1 cellular context compared by ENCODE assay signal in genomic region chr20:10711903-10712373, GRCh38.
TF ChIP-seq lines count a peak whose summit lies in the region.

No MANE protein-coding gene starts in this region.

TF ChIP-seq in HepG2, 621 proteins besides CTCF, POLR2A, EP300 and RAD21 (continued from another document and continues in another):
- TF ChIP-seq ZNF512 (CRISPR knock-in tag; IDR thresholded peaks at IDR 0.05) (no peak), JDP2 (CRISPR knock-in tag; IDR thresholded peaks at IDR 0.05; ENCODE audit: borderline replicate concordance) (no peak), NFKBIZ (CRISPR knock-in tag; IDR thresholded peaks at IDR 0.05) (no peak), GATAD1 (CRISPR knock-in tag; IDR thresholded peaks at IDR 0.05) (no peak), ZNF605 (CRISPR knock-in tag; IDR thresholded peaks at IDR 0.05) (no peak), ZNF562 (CRISPR knock-in tag; IDR thresholded peaks at IDR 0.05; ENCODE audit: borderline replicate concordance) (no peak), SMAD1 (CRISPR knock-in tag; IDR thresholded peaks at IDR 0.05; ENCODE audit: borderline replicate concordance, low read depth) (no peak), ZNF670 (CRISPR knock-in tag; IDR thresholded peaks at IDR 0.05; ENCODE audit: borderline replicate concordance) (no peak), RFXANK (CRISPR knock-in tag; IDR thresholded peaks at IDR 0.05) (no peak), ZNF652 (CRISPR knock-in tag; IDR thresholded peaks at IDR 0.05; ENCODE audit: borderline replicate concordance, low read depth) (no peak), FIP1L1 (IDR thresholded peaks at IDR 0.05; ENCODE audit: borderline replicate concordance, insufficient read depth, low read depth, low read length) (no peak), ZSCAN25 (CRISPR knock-in tag; IDR thresholded peaks at IDR 0.05) (no peak), ZNF253 (CRISPR knock-in tag; IDR thresholded peaks at IDR 0.05; ENCODE audit: borderline replicate concordance) (no peak), RERE (CRISPR knock-in tag; IDR thresholded peaks at IDR 0.05; ENCODE audit: low read depth) (peak; percentile 26; the same call in 1 of the 2 replicates), GPBP1L1 (CRISPR knock-in tag; IDR thresholded peaks at IDR 0.05) (no peak), ZNF674 (CRISPR knock-in tag; IDR thresholded peaks at IDR 0.05; ENCODE audit: low read depth) (no peak), CBFB (CRISPR knock-in tag; IDR thresholded peaks at IDR 0.05) (no peak), KMT2B (CRISPR knock-in tag; IDR thresholded peaks at IDR 0.05) (0 out of 2 replicates have a peak, but pooled peaks have one; percentile 45), ZNF879 (CRISPR knock-in tag; IDR thresholded peaks at IDR 0.05) (no peak), GMEB1 (CRISPR knock-in tag; IDR thresholded peaks at IDR 0.05; ENCODE audit: borderline replicate concordance) (peak; percentile 29; the same call in 1 of the 2 replicates), LBX2 (CRISPR knock-in tag; IDR thresholded peaks at IDR 0.05; ENCODE audit: borderline replicate concordance) (no peak), ZNF614 (CRISPR knock-in tag; IDR thresholded peaks at IDR 0.05; ENCODE audit: borderline replicate concordance) (0 out of 2 replicates have a peak, but pooled peaks have one; percentile 23), ZNF205 (CRISPR knock-in tag; IDR thresholded peaks at IDR 0.05) (no peak; the same call in 1 of the 2 replicates), SOX13 (IDR thresholded peaks at IDR 0.05) (peak; percentile 79; the same call in 1 of the 2 replicates), SOX13 (CRISPR knock-in tag; conservative IDR thresholded peaks at IDR 0.05 in 1 of 2, IDR thresholded peaks at IDR 0.05 in 1 of 2) (peak in 1 of 2 experiments; percentile 98; a peak in 2 of 4 replicates), CEBPB (IDR thresholded peaks at IDR 0.05; ENCODE audit: borderline replicate concordance, low read depth, low read length) (no peak), ZFP1 (CRISPR knock-in tag; IDR thresholded peaks at IDR 0.05) (no peak), ZNF138 (CRISPR knock-in tag; IDR thresholded peaks at IDR 0.05; ENCODE audit: low read depth) (no peak), ATF3 (CRISPR knock-in tag; IDR thresholded peaks at IDR 0.05) (no peak), STAT6 (CRISPR knock-in tag; IDR thresholded peaks at IDR 0.05; ENCODE audit: borderline replicate concordance) (no peak), NCOA2 (CRISPR knock-in tag; IDR thresholded peaks at IDR 0.05) (peak; percentile 64), ZNF318 (CRISPR knock-in tag; IDR thresholded peaks at IDR 0.05) (no peak), EED (CRISPR knock-in tag; IDR thresholded peaks at IDR 0.05) (no peak)
